Comparison of ENCODE assay signal across 34 cellular contexts in the genomic region with DNA sequence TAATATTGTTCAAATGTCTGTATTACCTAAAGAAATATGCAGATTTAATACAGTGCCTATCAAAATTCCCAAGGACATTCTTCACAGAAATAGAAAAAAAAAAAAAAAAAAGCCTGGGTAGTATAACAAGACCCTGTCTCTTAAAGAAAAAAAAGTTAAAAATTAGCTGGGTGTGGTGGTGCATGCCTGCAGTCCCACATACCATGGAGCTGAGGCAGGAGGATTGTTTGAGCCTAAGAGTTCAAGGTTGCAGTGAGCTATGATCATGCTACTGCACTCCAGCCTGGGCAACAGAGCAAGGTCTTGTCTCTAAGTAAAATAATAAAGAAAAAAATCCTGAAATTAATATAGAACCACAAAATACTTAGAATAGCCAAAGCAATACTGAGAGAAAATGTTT. TPM values are rescaled to one million over a fixed set of nuclear protein-coding genes. Genes with fewer than 3 reads are reported as not detected.
"Had no signal": no experiment of that assay in that cellular context is flagged by ENCODE, and none has a peak within 500 bp of the region (broad histone marks: within the 10 kb centered on the region; RNA-seq: fewer than 3 reads in every experiment).

No MANE protein-coding gene starts in this region.

- H3K4me1 ChIP-seq: Peyer's patch had no signal

- H3K27ac ChIP-seq: cardiac muscle cell, KMS-11, Peyer's patch, RWPE1, VCaP had no signal

- H3K4me3 ChIP-seq: cardiac muscle cell, Peyer's patch had no signal

- H3K9me3 ChIP-seq: Peyer's patch had no signal

- H3K9ac ChIP-seq: KMS-11 had no signal

- H3K36me3 ChIP-seq: cardiac muscle cell, Peyer's patch had no signal

- DNase-seq: activated B cell treated with CpG ODN at 0.5 μM for 24 hours; activated CD4-positive, alpha-beta memory T cell treated with anti-CD3 and anti-CD28 coated beads, Interleukin-2, amount 10 ng/mL, durations not matched to agents 7 days and 5 days; activated CD4-positive, alpha-beta T cell treated with anti-CD3 and anti-CD28 coated beads for 4 hours; activated CD4-positive, CD25-positive, alpha-beta regulatory T cell treated with anti-CD3 and anti-CD28 coated beads, Interleukin-2, amount 50 U/mL, for 72 hours; activated CD8-positive, alpha-beta memory T cell treated with anti-CD3 and anti-CD28 coated beads for 24 hours; activated CD8-positive, alpha-beta memory T cell treated with anti-CD3 and anti-CD28 coated beads, Interleukin-2, amount 10 ng/mL, durations not matched to agents 7 days and 5 days; activated effector memory CD4-positive, alpha-beta T cell treated with anti-CD3 and anti-CD28 coated beads, Interleukin-2, amount 50 U/mL, for 16 hours; activated naive CD4-positive, alpha-beta T cell; activated naive CD4-positive, alpha-beta T cell treated with anti-CD3 and anti-CD28 coated beads, Interleukin-2, amount 50 U/mL, for 16 hours; activated naive CD8-positive, alpha-beta T cell treated with anti-CD3 and anti-CD28 coated beads for 36 hours; activated T-cell treated with anti-CD3 and anti-CD28 coated beads, Interleukin-2, amount 50 U/mL, for 1 hour; activated T-cell treated with anti-CD3 and anti-CD28 coated beads, Interleukin-2, amount 50 U/mL, for 72 hours; amniotic stem cell; aorta; MM.1S; MV-4-11; NCI-H1092; NCI-H187 treated with DMSO at 0.1 percent for 48 hours; NCI-H2081; NCI-H2171 treated with DMSO at 0.1 percent for 48 hours; NCI-H2227 treated with DMSO at 0.1 percent for 48 hours; NCI-H524 treated with DMSO at 0.1 percent for 48 hours; PC-3; Peyer's patch; SW 1271; T-helper 1 cell; T-helper 2 cell; T-helper 9 cell had no signal

- H3K4me2 ChIP-seq: KMS-11 had no signal

- ATAC-seq: activated CD8-positive, alpha-beta memory T cell treated with anti-CD3 and anti-CD28 coated beads, Interleukin-2, amount 10 ng/mL, durations not matched to agents 7 days and 5 days; activated T-cell treated with anti-CD3 and anti-CD28 coated beads, Interleukin-2, amount 50 U/mL, for 72 hours; activated T-helper 17 cell treated with anti-CD3 and anti-CD28 coated beads, Interleukin-2, amount 50 U/mL, for 72 hours; PC-3; Right ventricle myocardium inferior had no signal

- H3K27me3 ChIP-seq: cardiac muscle cell, Peyer's patch had no signal

RNA-seq across cellular contexts. Expression of a gene that starts 51.9 kb away (rescaled TPM):
- total RNA-seq: activated T-helper 17 cell treated with anti-CD3 and anti-CD28 coated beads, Interleukin-2, amount 50 U/mL, for 72 hours had no signal
